In the genomic region with DNA sequence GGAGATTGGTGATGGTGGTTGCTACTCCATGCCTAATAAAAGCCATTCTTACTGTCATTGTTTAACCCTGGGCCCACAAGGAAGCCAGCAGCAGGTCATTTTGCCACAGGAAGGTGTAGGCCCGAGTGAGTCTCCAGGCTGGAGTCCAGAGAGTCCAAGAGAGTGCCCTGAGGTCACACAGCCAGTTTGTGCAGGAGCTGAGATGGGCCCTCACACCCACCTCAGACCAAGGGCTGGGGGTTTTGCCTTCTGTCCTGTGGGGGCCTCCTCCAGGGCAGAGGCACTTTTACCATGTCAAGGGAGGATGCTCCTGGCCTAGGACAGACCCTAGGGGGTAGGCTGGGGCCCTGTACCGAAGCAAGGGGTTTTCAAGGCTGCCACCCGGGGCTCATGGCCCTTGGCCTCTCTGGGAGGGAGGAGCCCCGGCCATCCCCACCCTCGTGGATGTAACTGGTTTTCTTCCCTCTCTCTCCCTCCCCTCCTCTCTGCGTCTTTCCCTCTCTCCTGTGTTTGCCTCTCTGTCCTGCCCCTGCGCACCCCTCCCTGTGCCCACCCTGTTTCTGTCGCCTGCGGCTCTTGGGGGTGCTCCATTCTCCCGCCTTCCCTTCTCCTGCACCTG, we compare ENCODE assay signal across 30 cellular contexts. TPM values are rescaled to one million over a fixed set of nuclear protein-coding genes. Genes with fewer than 3 reads are reported as not detected.
"Had no signal": no experiment of that assay in that cellular context is flagged by ENCODE, and none has a peak within 500 bp of the region (broad histone marks: within the 10 kb centered on the region; RNA-seq: fewer than 3 reads in every experiment).

No MANE protein-coding gene starts in this region.

- H3K27me3 Mint-ChIP-seq: activated CD4-positive, alpha-beta memory T cell treated with anti-CD3 and anti-CD28 coated beads, Interleukin-2, amount 10 ng/mL, durations not matched to agents 7 days and 5 days; activated naive CD4-positive, alpha-beta T cell treated with anti-CD3 and anti-CD28 coated beads, Interleukin-2, amount 50 U/mL, for 24 hours; activated T-cell treated with anti-CD3 and anti-CD28 coated beads, Interleukin-2, amount 50 U/mL, for 24 hours; brain had no signal

- H2AFZ ChIP-seq: PC-9 had no signal

- H3K9me3 ChIP-seq: SJCRH30 had no signal

- FAIRE-seq: bronchial epithelial cell had no signal

- H3K4me3 Mint-ChIP-seq: activated CD4-positive, alpha-beta memory T cell treated with anti-CD3 and anti-CD28 coated beads, Interleukin-2, amount 10 ng/mL, durations not matched to agents 7 days and 5 days; activated naive CD4-positive, alpha-beta T cell treated with anti-CD3 and anti-CD28 coated beads, Interleukin-2, amount 50 U/mL, for 24 hours; activated T-cell treated with anti-CD3 and anti-CD28 coated beads, Interleukin-2, amount 50 U/mL, for 24 hours; brain had no signal

- H3K9me3 Mint-ChIP-seq: activated CD4-positive, alpha-beta memory T cell treated with anti-CD3 and anti-CD28 coated beads, Interleukin-2, amount 10 ng/mL, durations not matched to agents 7 days and 5 days; activated naive CD4-positive, alpha-beta T cell treated with anti-CD3 and anti-CD28 coated beads, Interleukin-2, amount 50 U/mL, for 24 hours; activated T-cell treated with anti-CD3 and anti-CD28 coated beads, Interleukin-2, amount 50 U/mL, for 24 hours; activated T-helper 2 cell treated with anti-CD3 and anti-CD28 coated beads, Interferon-gamma antibody, Interleukin-2, Interleukin-4, amounts not matched to agents 10 μg/mL and 5 μg/mL and 100 μg/mL, durations not matched to agents 14 hours and 24 hours and 36 hours; brain had no signal

- H3K4me2 ChIP-seq: PC-9 had no signal

- H3K27me3 ChIP-seq: SJCRH30 had no signal

- H3K4me3 ChIP-seq: PC-9, SJCRH30, SK-N-MC had no signal

- H3K27ac ChIP-seq: PC-9, SJCRH30, SK-N-MC, WERI-Rb-1 had no signal

- DNase-seq: activated CD4-positive, alpha-beta memory T cell treated with anti-CD3 and anti-CD28 coated beads, Interleukin-2, amount 10 ng/mL, durations not matched to agents 7 days and 5 days; activated CD4-positive, alpha-beta T cell treated with anti-CD3 and anti-CD28 coated beads for 1 hour; activated CD4-positive, alpha-beta T cell treated with anti-CD3 and anti-CD28 coated beads for 48 hours; activated CD4-positive, CD25-positive, alpha-beta regulatory T cell; activated gamma-delta T cell; activated naive CD4-positive, alpha-beta T cell treated with Interleukin-2 at 50 U/mL for 16 hours; activated T-cell treated with anti-CD3 and anti-CD28 coated beads, Interleukin-2, amount 50 U/mL, for 24 hours; anterior cingulate cortex; caudate nucleus; cerebellar nuclear complex; Karpas-422; NCI-H1105; NCI-H1417 treated with DMSO at 0.1 percent for 48 hours; NCI-H1694; NCI-H2029; NCI-H345; NCI-H510A; NCI-H526; NCI-H748 treated with DMSO at 0.1 percent for 48 hours; NK-92 treated with Interleukin-12 subunit alpha and Interleukin-12 subunit beta, amount 100 ng/mL, for 24 hours; PC-9; SHP77; SJCRH30; T1000; WERI-Rb-1 had no signal

- H3K27ac Mint-ChIP-seq: activated CD4-positive, alpha-beta memory T cell treated with anti-CD3 and anti-CD28 coated beads, Interleukin-2, amount 10 ng/mL, durations not matched to agents 7 days and 5 days; activated naive CD4-positive, alpha-beta T cell treated with anti-CD3 and anti-CD28 coated beads, Interleukin-2, amount 50 U/mL, for 24 hours; activated T-helper 2 cell treated with anti-CD3 and anti-CD28 coated beads, Interferon-gamma antibody, Interleukin-2, Interleukin-4, amounts not matched to agents 10 μg/mL and 5 μg/mL and 100 μg/mL, durations not matched to agents 14 hours and 24 hours and 36 hours had no signal

RNA-seq across cellular contexts. Expression of gene LMTK3, which starts 34.5 kb away (rescaled TPM):
- total RNA-seq: SJCRH30 had no signal
